In the genomic region with DNA sequence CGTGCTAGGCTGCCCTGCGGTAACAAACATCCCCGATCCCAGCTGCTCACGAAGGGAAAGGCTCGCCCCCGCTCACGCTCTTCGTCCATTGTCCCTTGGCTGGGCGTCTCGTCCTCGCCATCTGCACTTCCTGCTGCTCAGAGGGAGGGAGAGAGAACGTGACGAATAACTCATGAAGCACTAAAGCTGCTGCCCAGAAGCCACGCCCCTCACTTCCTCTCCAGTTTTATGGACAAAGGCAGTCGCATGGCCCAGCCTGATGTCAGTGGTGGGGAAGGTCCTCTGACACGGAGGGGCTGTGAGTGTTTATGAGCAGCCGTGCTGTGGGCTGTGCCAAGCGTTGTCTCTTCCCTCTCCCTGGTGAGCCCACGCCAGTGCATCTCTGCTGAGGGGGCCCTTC, we compare ENCODE assay signal across 7 cellular contexts.
DNase-seq lines count a peak whose midpoint lies in the region; ATAC-seq, FAIRE-seq and TF ChIP-seq lines count a peak whose summit lies in the region.
"Not testable (repeated sequence)": the region's sequence is repeated elsewhere in the genome, so short reads cannot be mapped to it uniquely, and the experiment has no call there.

No MANE protein-coding gene starts in this region.

- H3K9ac ChIP-seq in K562 (ENCODE audit: insufficient read depth in 1 of 2, low read depth in 2 of 2, low read length in 2 of 2) = not testable (repeated sequence)

- TF ChIP-seq POLR2A in K562 (conservative IDR thresholded peaks at IDR 0.05); heart left ventricle (IDR thresholded peaks at IDR 0.05): not testable (repeated sequence)

- H3K4me2 ChIP-seq in K562 (ENCODE audit: insufficient read depth, low read length) = not testable (repeated sequence)

- H3K4me1 ChIP-seq in RWPE2 (ENCODE audit: insufficient read depth, poor library complexity, severe bottlenecking); heart left ventricle; left lung: not testable (repeated sequence)
- peaks cover 0 to 15% of the 10 kb centered on the region in 2 experiments; a peak in 3 of 5 replicates for H3K4me1 ChIP-seq in K562 (replicated peaks in 1 of 2; ENCODE audit: control insufficient read depth in 2 of 2, insufficient read depth in 2 of 2, low read length in 2 of 2)

- H3K27ac ChIP-seq in RWPE2 (ENCODE audit: poor library complexity, severe bottlenecking); K562 (ENCODE audit: extremely low read depth, low read depth, low read length); heart left ventricle; left lung: not testable (repeated sequence)

- H3K9me3 ChIP-seq in RWPE2 (ENCODE audit: severe bottlenecking); K562 (replicated peaks; ENCODE audit: control insufficient read depth, insufficient read depth, low read depth, low read length); heart left ventricle; left lung: not testable (repeated sequence)

- BruUV-seq in K562 (replicated peaks; lab: Mats Ljungman, UMichigan) = not testable (repeated sequence)

- not testable (repeated sequence) for TF ChIP-seq EP300 in K562 (IDR thresholded peaks at IDR 0.05; ENCODE audit: low read length)

- not testable (repeated sequence) for H3K4me1 Mint-ChIP-seq in activated T-cell treated with anti-CD3 and anti-CD28 coated beads, Interleukin-2, amount 50 U/mL, for 72 hours (ENCODE audit: low read depth); stimulated activated naive B cell treated with anti-CD40 and anti-IgM and Interleukin-4, amounts not matched to agents 10 μg/mL and 1 μg/mL and 100 μg/mL, for 72 hours

- TF ChIP-seq CTCF in RWPE2 (IDR thresholded peaks at IDR 0.05; ENCODE audit: poor library complexity, severe bottlenecking); K562 (IDR thresholded peaks at IDR 0.05 in 2 of 3, conservative IDR thresholded peaks at IDR 0.05 in 1 of 3; ENCODE audit: insufficient read depth in 2 of 3, low read depth in 1 of 3, low read length in 3 of 3); heart left ventricle (IDR thresholded peaks at IDR 0.05); left lung (IDR thresholded peaks at IDR 0.05); omental fat pad (IDR thresholded peaks at IDR 0.05): not testable (repeated sequence)

- POLR2A ChIA-PET in K562 (lab: Yijun Ruan, JAX) = not testable (repeated sequence)

- H3K27me3 ChIP-seq in RWPE2 (ENCODE audit: insufficient read depth, poor library complexity, severe bottlenecking) = not testable (repeated sequence)
- H3K27me3 ChIP-seq in K562 (ENCODE audit: control insufficient read depth in 2 of 2, insufficient read depth in 2 of 2, low read length in 2 of 2) (peaks cover 11 to 35% of the 10 kb centered on the region in 2 experiments; a peak in 4 of 5 replicates), heart left ventricle (peaks cover 0 to 23% (median 0%) of the 10 kb centered on the region in 9 donors), left lung (peaks cover 0 to 32% of the 10 kb centered on the region in 2 donors)

- H3K27ac Mint-ChIP-seq in activated T-cell treated with anti-CD3 and anti-CD28 coated beads, Interleukin-2, amount 50 U/mL, for 72 hours; stimulated activated naive B cell treated with anti-CD40 and anti-IgM and Interleukin-4, amounts not matched to agents 10 μg/mL and 1 μg/mL and 100 μg/mL, for 72 hours: not testable (repeated sequence)

- H3K4me3 ChIP-seq in RWPE2 (ENCODE audit: severe bottlenecking); K562; heart left ventricle; left lung: not testable (repeated sequence)

- not testable (repeated sequence) for H3K36me3 ChIP-seq in RWPE2 (ENCODE audit: low read depth); K562 (ENCODE audit: control insufficient read depth, insufficient read depth, low read length); heart left ventricle; left lung

- WGBS in K562 (ENCODE audit: insufficient coverage, low coverage, missing lambda C conversion rate) = 10% methylated on average over 4 of the region's 19 CpGs
- WGBS in heart left ventricle, 4 donors = 29 to 50% (median 30%) methylated on average over 4 to 7 of the region's 19 CpGs; no CpG with 5 or more reads in 1 of the 4 donors

- ATAC-seq in RWPE2 (ENCODE audit: low read depth) (0 out of 3 replicates have a peak, but pooled peaks have one; percentile 21), K562 (peak; percentile 84), heart left ventricle (peak in 3 of 4 donors; percentile 27 to 73 (median 62)), left lung (peak; percentile 63), omental fat pad (ENCODE audit: low FRiP score) (peak; percentile 43)
- ATAC-seq in activated T-cell treated with anti-CD3 and anti-CD28 coated beads, Interleukin-2, amount 50 U/mL, for 72 hours (replicated peaks in 1 of 2) = peak; percentile 25 to 48
- ATAC-seq in stimulated activated naive B cell treated with anti-CD40 and anti-IgM and Interleukin-4, amounts not matched to agents 10 μg/mL and 1 μg/mL and 100 μg/mL, for 72 hours (replicated peaks) = peak; percentile 29 to 39

- intact Hi-C loops in K562 (cut with micrococcal nuclease); heart left ventricle (cut with DNase I); left lung (cut with DNase I): not testable (repeated sequence)

- not testable (repeated sequence) for H2AFZ ChIP-seq in K562 (ENCODE audit: low read depth, low read length)

- TF ChIP-seq RAD21 in K562 (CRISPR knock-in tag; conservative IDR thresholded peaks at IDR 0.05 in 1 of 2, IDR thresholded peaks at IDR 0.05 in 1 of 2) = not testable (repeated sequence)

- H4K20me1 ChIP-seq in K562 (replicated peaks; ENCODE audit: control insufficient read depth, insufficient read depth, low read length) = not testable (repeated sequence)

- H3K9me1 ChIP-seq in K562 (ENCODE audit: control insufficient read depth, insufficient read depth, low read length) = not testable (repeated sequence)

- FAIRE-seq in K562 (lab: Jason Lieb, UNC) = not testable (repeated sequence)

- CTCF ChIA-PET in K562 (lab: Yijun Ruan, JAX; ENCODE audit: low intra/inter-chr PET ratio) = not testable (repeated sequence)

- H3K36me3 Mint-ChIP-seq in activated T-cell treated with anti-CD3 and anti-CD28 coated beads, Interleukin-2, amount 50 U/mL, for 72 hours (ENCODE audit: insufficient read depth in 2 of 2); stimulated activated naive B cell treated with anti-CD40 and anti-IgM and Interleukin-4, amounts not matched to agents 10 μg/mL and 1 μg/mL and 100 μg/mL, for 72 hours: not testable (repeated sequence)

- in situ Hi-C loops in K562 (cut with MboI) = not testable (repeated sequence)

- H3K27me3 Mint-ChIP-seq in activated T-cell treated with anti-CD3 and anti-CD28 coated beads, Interleukin-2, amount 50 U/mL, for 72 hours (ENCODE audit: low read depth) = not testable (repeated sequence)
- H3K27me3 Mint-ChIP-seq in stimulated activated naive B cell treated with anti-CD40 and anti-IgM and Interleukin-4, amounts not matched to agents 10 μg/mL and 1 μg/mL and 100 μg/mL, for 72 hours = peaks cover 7 to 30% of the 10 kb centered on the region in 2 donors

- H3K4me3 Mint-ChIP-seq in activated T-cell treated with anti-CD3 and anti-CD28 coated beads, Interleukin-2, amount 50 U/mL, for 72 hours; stimulated activated naive B cell treated with anti-CD40 and anti-IgM and Interleukin-4, amounts not matched to agents 10 μg/mL and 1 μg/mL and 100 μg/mL, for 72 hours: not testable (repeated sequence)

- not testable (repeated sequence) for H3K9me3 Mint-ChIP-seq in activated T-cell treated with anti-CD3 and anti-CD28 coated beads, Interleukin-2, amount 50 U/mL, for 72 hours; stimulated activated naive B cell treated with anti-CD40 and anti-IgM and Interleukin-4, amounts not matched to agents 10 μg/mL and 1 μg/mL and 100 μg/mL, for 72 hours

- not testable (repeated sequence) for DNase-seq in RWPE2 (ENCODE audit: low spot score); activated T-cell treated with anti-CD3 and anti-CD28 coated beads, Interleukin-2, amount 50 U/mL, for 72 hours; K562 (ENCODE audit: extremely low read depth in 1 of 4, low spot score in 3 of 4); heart left ventricle; left lung; omental fat pad (ENCODE audit: low spot score); stimulated activated naive B cell treated with anti-CD40 and anti-IgM and Interleukin-4, amounts not matched to agents 10 μg/mL and 1 μg/mL and 100 μg/mL, for 72 hours

- H3K79me2 ChIP-seq in K562 (ENCODE audit: control insufficient read depth, insufficient read depth, low read length) = not testable (repeated sequence)

Comparison
In these comparisons a context has a peak if more than half of its experiments do, and no peak if none do; other contexts are left out.
1. ATAC-seq: peak in every context shown above with its lines; median percentile 84 in K562; 63 in left lung; 62 in heart left ventricle; 43 in omental fat pad; 36 in activated T-cell treated with anti-CD3 and anti-CD28 coated beads, Interleukin-2, amount 50 U/mL, for 72 hours; 34 in stimulated activated naive B cell treated with anti-CD40 and anti-IgM and Interleukin-4, amounts not matched to agents 10 μg/mL and 1 μg/mL and 100 μg/mL, for 72 hours; 21 in RWPE2.